In genomic region chr18:57841568-57841967, GRCh38 we compare ENCODE assay signal across 10 cellular contexts. TPM values are rescaled to one million over a fixed set of nuclear protein-coding genes. Genes with fewer than 3 reads are reported as not detected.
DNase-seq lines count a peak whose midpoint lies in the region; ATAC-seq lines count a peak whose summit lies in the region.
"Had no signal": no experiment of that assay in that cellular context is flagged by ENCODE, and none has a peak within 500 bp of the region (broad histone marks: within the 10 kb centered on the region; RNA-seq: fewer than 3 reads in every experiment).

No MANE protein-coding gene starts in this region.

- peaks cover 3% of the 10 kb centered on the region for H3K36me3 Mint-ChIP-seq in activated T-helper 1 cell treated with anti-CD3 and anti-CD28 coated beads, Interleukin-12 subunit alpha, Interleukin-12 subunit beta, Interleukin-2, Interleukin-4 antibody, amounts not matched to agents 30 ng/mL and 10 ng/mL and 1 ng/mL, durations not matched to agents 14 hours and 24 hours and 36 hours (ENCODE audit: low read depth)
- H3K36me3 Mint-ChIP-seq in naive thymus-derived CD4-positive, alpha-beta T cell, result peaks cover 0 to 3% (median 0%) of the 10 kb centered on the region in 5 donors

- H3K4me1 Mint-ChIP-seq in activated T-helper 1 cell treated with anti-CD3 and anti-CD28 coated beads, Interleukin-12 subunit alpha, Interleukin-12 subunit beta, Interleukin-2, Interleukin-4 antibody, amounts not matched to agents 30 ng/mL and 10 ng/mL and 1 ng/mL, durations not matched to agents 14 hours and 24 hours and 36 hours (ENCODE audit: low read depth), result peaks cover 30% of the 10 kb centered on the region
- H3K4me1 Mint-ChIP-seq in naive thymus-derived CD4-positive, alpha-beta T cell, result peaks cover 0 to 23% (median 0%) of the 10 kb centered on the region in 7 donors

- no peaks in the 10 kb centered on the region for H3K9me3 ChIP-seq in naive thymus-derived CD4-positive, alpha-beta T cell (ENCODE audit: control insufficient read depth in 2 of 3, low read length in 3 of 3)
- H3K9me3 ChIP-seq: Peyer's patch had no signal

- no peak overlapping the region for H3K4me3 ChIP-seq in naive thymus-derived CD4-positive, alpha-beta T cell (ENCODE audit: low read length)
- H3K4me3 ChIP-seq: Peyer's patch had no signal

- POLR2A ChIA-PET in naive thymus-derived CD4-positive, alpha-beta T cell (lab: Charles Lee), result no interaction called here

- peak; percentile 3 for DNase-seq in activated T-helper 1 cell treated with anti-CD3 and anti-CD28 coated beads, Interleukin-12 subunit alpha, Interleukin-12 subunit beta, Interleukin-2, Interleukin-4 antibody, amounts not matched to agents 30 ng/mL and 10 ng/mL and 1 ng/mL, durations not matched to agents 14 hours and 24 hours and 36 hours (ENCODE audit: low spot score)
- DNase-seq in SHP77 (lab: John Stamatoyannopoulos, UW) (no peak), mesenteric fat pad (ENCODE audit: low spot score) (no peak)
- DNase-seq in naive thymus-derived CD4-positive, alpha-beta T cell, result no peak
- DNase-seq: NCI-H187, Peyer's patch had no signal

- peaks cover 31% of the 10 kb centered on the region for H3K27me3 Mint-ChIP-seq in activated T-helper 1 cell treated with anti-CD3 and anti-CD28 coated beads, Interleukin-12 subunit alpha, Interleukin-12 subunit beta, Interleukin-2, Interleukin-4 antibody, amounts not matched to agents 30 ng/mL and 10 ng/mL and 1 ng/mL, durations not matched to agents 14 hours and 24 hours and 36 hours (ENCODE audit: insufficient read depth)
- peaks cover 8 to 37% (median 14%) of the 10 kb centered on the region in 5 donors for H3K27me3 Mint-ChIP-seq in naive thymus-derived CD4-positive, alpha-beta T cell

- no peak overlapping the region for H3K27ac ChIP-seq in naive thymus-derived CD4-positive, alpha-beta T cell (ENCODE audit: low read depth, low read length)
- H3K27ac ChIP-seq: Peyer's patch had no signal

- H3K36me3 ChIP-seq in naive thymus-derived CD4-positive, alpha-beta T cell (ENCODE audit: control insufficient read depth in 2 of 3, insufficient read depth in 3 of 3, low read length in 3 of 3), result no peaks in the 10 kb centered on the region
- H3K36me3 ChIP-seq: Peyer's patch had no signal

- H3K9me3 Mint-ChIP-seq in activated T-helper 1 cell treated with anti-CD3 and anti-CD28 coated beads, Interleukin-12 subunit alpha, Interleukin-12 subunit beta, Interleukin-2, Interleukin-4 antibody, amounts not matched to agents 30 ng/mL and 10 ng/mL and 1 ng/mL, durations not matched to agents 14 hours and 24 hours and 36 hours, result peaks cover 12% of the 10 kb centered on the region
- peaks cover 0 to 3% (median 0%) of the 10 kb centered on the region in 11 donors for H3K9me3 Mint-ChIP-seq in naive thymus-derived CD4-positive, alpha-beta T cell

- intact Hi-C loops in activated T-helper 1 cell treated with anti-CD3 and anti-CD28 coated beads, Interleukin-12 subunit alpha, Interleukin-12 subunit beta, Interleukin-2, Interleukin-4 antibody, amounts not matched to agents 30 ng/mL and 10 ng/mL and 1 ng/mL, durations not matched to agents 14 hours and 24 hours and 36 hours (cut with micrococcal nuclease), result loop anchor here (1.0 to 5.0 kb wide), 5 partner anchors 8 to 1125 kb away; partner anchors contain the start of gene NARS1
- intact Hi-C loops in naive thymus-derived CD4-positive, alpha-beta T cell (cut with micrococcal nuclease), result no loop called here

- CTCF ChIA-PET in naive thymus-derived CD4-positive, alpha-beta T cell (lab: Charles Lee), result no interaction called here

- H3K27me3 ChIP-seq in naive thymus-derived CD4-positive, alpha-beta T cell (ENCODE audit: control insufficient read depth in 2 of 2, insufficient read depth in 2 of 2, low read length in 2 of 2), result peaks cover 0 to 2% of the 10 kb centered on the region in 2 donors
- H3K27me3 ChIP-seq: Peyer's patch had no signal

- peak; percentile 56 for ATAC-seq in GM18520 (IDR thresholded peaks at IDR 0.05; ENCODE audit: unreplicated experiment)
- ATAC-seq in GM19455 (IDR thresholded peaks at IDR 0.05; ENCODE audit: unreplicated experiment), result peak; percentile 34
- peak; percentile 40 for ATAC-seq in HG02973 (IDR thresholded peaks at IDR 0.05; ENCODE audit: unreplicated experiment)
- ATAC-seq in naive thymus-derived CD4-positive, alpha-beta T cell, result no peak

- H3K27ac Mint-ChIP-seq in activated T-helper 1 cell treated with anti-CD3 and anti-CD28 coated beads, Interleukin-12 subunit alpha, Interleukin-12 subunit beta, Interleukin-2, Interleukin-4 antibody, amounts not matched to agents 30 ng/mL and 10 ng/mL and 1 ng/mL, durations not matched to agents 14 hours and 24 hours and 36 hours, result peak overlapping the region; percentile 55
- H3K27ac Mint-ChIP-seq in naive thymus-derived CD4-positive, alpha-beta T cell, result no peak overlapping the region

- H3K4me3 Mint-ChIP-seq in activated T-helper 1 cell treated with anti-CD3 and anti-CD28 coated beads, Interleukin-12 subunit alpha, Interleukin-12 subunit beta, Interleukin-2, Interleukin-4 antibody, amounts not matched to agents 30 ng/mL and 10 ng/mL and 1 ng/mL, durations not matched to agents 14 hours and 24 hours and 36 hours, result peak overlapping the region; percentile 24
- no peak overlapping the region for H3K4me3 Mint-ChIP-seq in naive thymus-derived CD4-positive, alpha-beta T cell

- no peaks in the 10 kb centered on the region for H3K4me1 ChIP-seq in naive thymus-derived CD4-positive, alpha-beta T cell (ENCODE audit: control insufficient read depth in 2 of 2, insufficient read depth in 2 of 2, low read length in 2 of 2)
- H3K4me1 ChIP-seq: Peyer's patch had no signal

RNA-seq across cellular contexts. Expression of gene ATP8B1, which starts 38.5 kb away (rescaled TPM):
- total RNA-seq in activated T-helper 1 cell treated with anti-CD3 and anti-CD28 coated beads, Interleukin-12 subunit alpha, Interleukin-12 subunit beta, Interleukin-2, Interleukin-4 antibody, amounts not matched to agents 30 ng/mL and 10 ng/mL and 1 ng/mL, durations not matched to agents 14 hours and 24 hours and 36 hours, result 0.05 and 0.16 TPM in 2 replicates
- not detected for total RNA-seq in naive thymus-derived CD4-positive, alpha-beta T cell
- polyA plus RNA-seq in naive thymus-derived CD4-positive, alpha-beta T cell, result not detected
- 7.8 TPM for total RNA-seq in mesenteric fat pad
- total RNA-seq: mononuclear cell had no signal
